ENCODE assay signal across 8 cellular contexts in genomic region chr2:19901201-19901457, GRCh38. TPM values are rescaled to one million over a fixed set of nuclear protein-coding genes. Genes with fewer than 3 reads are reported as not detected.
DNase-seq lines count a peak whose midpoint lies in the region; ATAC-seq and FAIRE-seq lines count a peak whose summit lies in the region.

No MANE protein-coding gene starts in this region.

- H3K4me3 Mint-ChIP-seq in activated CD4-positive, alpha-beta memory T cell treated with anti-CD3 and anti-CD28 coated beads for 36 hours, result peak overlapping the region; percentile 83

- intact Hi-C loops in activated CD4-positive, alpha-beta memory T cell treated with anti-CD3 and anti-CD28 coated beads for 36 hours (cut with micrococcal nuclease), result loop anchor here (1.0 to 2.0 kb wide), 6 partner anchors 32 to 922 kb away; partner anchors contain the start of genes HS1BP3, LAPTM4A and LDAH
- intact Hi-C loops in left cardiac atrium (cut with DNase I), result no loop called here

- POLR2A ChIA-PET in activated CD4-positive, alpha-beta memory T cell treated with anti-CD3 and anti-CD28 coated beads for 36 hours (lab: Charles Lee), result interaction anchor here (1.0 to 2.3 kb wide), 3 partner anchors 150 to 1341 kb away, joined by 3 to 9 read pairs (median 5); partner anchors contain the start of genes LAPTM4A, RDH14 and RHOB

- peaks cover 38% of the 10 kb centered on the region for H3K4me1 Mint-ChIP-seq in activated CD4-positive, alpha-beta memory T cell treated with anti-CD3 and anti-CD28 coated beads for 36 hours (ENCODE audit: low read depth)

- no peak for FAIRE-seq in urothelium cell line (lab: Jason Lieb, UNC)

- peaks cover 2% of the 10 kb centered on the region for H3K27me3 Mint-ChIP-seq in activated CD4-positive, alpha-beta memory T cell treated with anti-CD3 and anti-CD28 coated beads for 36 hours

- DNase-seq in NCI-H2227 (lab: John Stamatoyannopoulos, UW; ENCODE audit: unreplicated experiment), result peak; percentile 46
- DNase-seq in NCI-H2227 treated with DMSO at 0.1 percent for 48 hours (lab: John Stamatoyannopoulos, UW), result no peak
- DNase-seq in activated CD4-positive, alpha-beta memory T cell treated with anti-CD3 and anti-CD28 coated beads for 36 hours, result no peak
- DNase-seq in left cardiac atrium, result no peak
- DNase-seq in skeletal muscle cell (ENCODE audit: low read depth), result no peak
- DNase-seq in urothelium cell line (ENCODE audit: low spot score), result no peak
- no peak for DNase-seq in UCSD-AML1 (lab: John Stamatoyannopoulos, UW; ENCODE audit: unreplicated experiment)

- H3K9me3 Mint-ChIP-seq in activated CD4-positive, alpha-beta memory T cell treated with anti-CD3 and anti-CD28 coated beads for 36 hours, result peaks cover 8% of the 10 kb centered on the region

- peak overlapping the region; percentile 88 for H3K4me3 ChIP-seq in skeletal muscle cell (ENCODE audit: low read depth, low read length)

- ATAC-seq in HG02884 (IDR thresholded peaks at IDR 0.05; ENCODE audit: unreplicated experiment), result peak; percentile 0
- peak; percentile 31 to 45 for ATAC-seq in left cardiac atrium

- CTCF ChIA-PET in activated CD4-positive, alpha-beta memory T cell treated with anti-CD3 and anti-CD28 coated beads for 36 hours (lab: Charles Lee), result interaction anchor here (1.0 kb wide), 1 partner anchor 114 kb away, joined by 3 read pairs; no protein-coding TSS in a partner anchor

- peak overlapping the region; percentile 93 for H3K27ac Mint-ChIP-seq in activated CD4-positive, alpha-beta memory T cell treated with anti-CD3 and anti-CD28 coated beads for 36 hours

- peaks cover 9% of the 10 kb centered on the region for H3K36me3 Mint-ChIP-seq in activated CD4-positive, alpha-beta memory T cell treated with anti-CD3 and anti-CD28 coated beads for 36 hours

RNA-seq across cellular contexts. Expression of gene TTC32, which starts 0.7 kb away (rescaled TPM):
- 10 to 100 TPM; 14.2 to 17.3 TPM for total RNA-seq in activated CD4-positive, alpha-beta memory T cell treated with anti-CD3 and anti-CD28 coated beads for 36 hours
- total RNA-seq in left cardiac atrium, result 1 to 10 TPM; 3.6 to 6.5 TPM
